In genomic region chr9:5853005-5853404, GRCh38 we compare ENCODE assay signal across 29 cellular contexts. TPM values are rescaled to one million over a fixed set of nuclear protein-coding genes. Genes with fewer than 3 reads are reported as not detected.
DNase-seq lines count a peak whose midpoint lies in the region; ATAC-seq and TF ChIP-seq lines count a peak whose summit lies in the region.
"Had no signal": no experiment of that assay in that cellular context is flagged by ENCODE, and none has a peak within 500 bp of the region (broad histone marks: within the 10 kb centered on the region; RNA-seq: fewer than 3 reads in every experiment).

No MANE protein-coding gene starts in this region.

- peaks cover 57% of the 10 kb centered on the region for H3K4me1 Mint-ChIP-seq in activated CD4-positive, alpha-beta T cell treated with anti-CD3 and anti-CD28 coated beads, Interleukin-2, amount 10 ng/mL, durations not matched to agents 7 days and 5 days
- H3K4me1 Mint-ChIP-seq in CD8-positive, alpha-beta memory T cell, result peaks cover 33 to 48% (median 46%) of the 10 kb centered on the region in 3 donors
- H3K4me1 Mint-ChIP-seq in T-helper 17 cell (peaks cover 17% of the 10 kb centered on the region), endodermal cell (peaks cover 22% of the 10 kb centered on the region), progenitor cell of endocrine pancreas (ENCODE audit: low read depth) (peaks cover 4% of the 10 kb centered on the region)

- H3K27me3 Mint-ChIP-seq in activated CD4-positive, alpha-beta T cell treated with anti-CD3 and anti-CD28 coated beads, Interleukin-2, amount 10 ng/mL, durations not matched to agents 7 days and 5 days, result no peaks in the 10 kb centered on the region
- H3K27me3 Mint-ChIP-seq in CD8-positive, alpha-beta memory T cell, result no peaks in the 10 kb centered on the region
- H3K27me3 Mint-ChIP-seq in T-helper 17 cell (no peaks in the 10 kb centered on the region), endodermal cell (ENCODE audit: insufficient read depth) (peaks cover 5% of the 10 kb centered on the region), progenitor cell of endocrine pancreas (no peaks in the 10 kb centered on the region)

- peak overlapping the region; percentile 26 for H3K27ac Mint-ChIP-seq in activated CD4-positive, alpha-beta T cell treated with anti-CD3 and anti-CD28 coated beads, Interleukin-2, amount 10 ng/mL, durations not matched to agents 7 days and 5 days
- H3K27ac Mint-ChIP-seq in CD8-positive, alpha-beta memory T cell, result peak overlapping the region; percentile 6 to 92 (median 56)
- H3K27ac Mint-ChIP-seq in T-helper 17 cell (peak overlapping the region; percentile 76), endodermal cell (peak overlapping the region; percentile 50), progenitor cell of endocrine pancreas (no peak overlapping the region)

- H3K4me3 Mint-ChIP-seq in activated CD4-positive, alpha-beta T cell treated with anti-CD3 and anti-CD28 coated beads, Interleukin-2, amount 10 ng/mL, durations not matched to agents 7 days and 5 days, result no peak overlapping the region
- peak overlapping the region in 2 of 7 donors; percentile 23 to 30 for H3K4me3 Mint-ChIP-seq in CD8-positive, alpha-beta memory T cell
- H3K4me3 Mint-ChIP-seq in T-helper 17 cell, result no peak overlapping the region
- H3K4me3 Mint-ChIP-seq in endodermal cell, result no peak overlapping the region
- H3K4me3 Mint-ChIP-seq in progenitor cell of endocrine pancreas (ENCODE audit: low read depth), result no peak overlapping the region

- H3K36me3 Mint-ChIP-seq in activated CD4-positive, alpha-beta T cell treated with anti-CD3 and anti-CD28 coated beads, Interleukin-2, amount 10 ng/mL, durations not matched to agents 7 days and 5 days (ENCODE audit: low read depth), result peaks cover 19% of the 10 kb centered on the region
- peaks cover 2 to 6% (median 4%) of the 10 kb centered on the region in 3 donors for H3K36me3 Mint-ChIP-seq in CD8-positive, alpha-beta memory T cell
- peaks cover 2% of the 10 kb centered on the region for H3K36me3 Mint-ChIP-seq in T-helper 17 cell (ENCODE audit: low read depth)
- no peaks in the 10 kb centered on the region for H3K36me3 Mint-ChIP-seq in endodermal cell (ENCODE audit: low read depth)
- no peaks in the 10 kb centered on the region for H3K36me3 Mint-ChIP-seq in progenitor cell of endocrine pancreas (ENCODE audit: insufficient read depth)

- CTCF ChIA-PET in activated CD4-positive, alpha-beta T cell treated with anti-CD3 and anti-CD28 coated beads, Interleukin-2, amount 10 ng/mL, durations not matched to agents 7 days and 5 days (lab: Charles Lee), result interaction anchor here (0.7 to 3.8 kb wide), 5 partner anchors 10 to 123 kb away, joined by 3 to 14 read pairs (median 4); partner anchors contain the start of gene ERMP1
- CTCF ChIA-PET in CD8-positive, alpha-beta memory T cell (lab: Charles Lee), result interaction anchor here (2.5 to 3.0 kb wide), 2 partner anchors 19 to 34 kb away, joined by 9 to 17 read pairs; partner anchors contain the start of gene ERMP1

- TF ChIP-seq CTCF in endodermal cell (conservative IDR thresholded peaks at IDR 0.05) (no peak), progenitor cell of endocrine pancreas (IDR thresholded peaks at IDR 0.05; ENCODE audit: unreplicated experiment) (no peak)

- H3K36me3 ChIP-seq in CD8-positive, alpha-beta memory T cell (ENCODE audit: insufficient read depth, low read length), result no peaks in the 10 kb centered on the region
- H3K36me3 ChIP-seq in endodermal cell (ENCODE audit: control insufficient read depth, insufficient read depth, low read length), result no peaks in the 10 kb centered on the region
- H3K36me3 ChIP-seq: left ventricle myocardium inferior, transverse colon had no signal

- H3K4me1 ChIP-seq in CD8-positive, alpha-beta memory T cell (ENCODE audit: insufficient read depth, low read length), result peaks cover 19% of the 10 kb centered on the region
- H3K4me1 ChIP-seq in endodermal cell (ENCODE audit: control insufficient read depth, insufficient read depth, low read length), result peaks cover 4% of the 10 kb centered on the region
- H3K4me1 ChIP-seq: left ventricle myocardium inferior had no signal

- no peak for ATAC-seq in T-helper 17 cell
- ATAC-seq in GM21390 (IDR thresholded peaks at IDR 0.05; ENCODE audit: unreplicated experiment), result no peak
- ATAC-seq: activated CD4-positive, CD25-positive, alpha-beta regulatory T cell treated with anti-CD3 and anti-CD28 coated beads, Interleukin-2, amount 50 U/mL, for 24 hours; K562; sciatic nerve had no signal

- no peak overlapping the region for H3K27ac ChIP-seq in CD8-positive, alpha-beta memory T cell (ENCODE audit: low read depth, low read length)
- H3K27ac ChIP-seq in endodermal cell (ENCODE audit: low read depth, low read length), result no peak overlapping the region
- H3K27ac ChIP-seq: left ventricle myocardium inferior, psoas muscle, transverse colon had no signal

- H3K4me3 ChIP-seq in CD8-positive, alpha-beta memory T cell (ENCODE audit: low read length), result no peak overlapping the region
- H3K4me3 ChIP-seq in endodermal cell (ENCODE audit: low read length), result no peak overlapping the region
- H3K4me3 ChIP-seq: K562, left ventricle myocardium inferior, psoas muscle, transverse colon had no signal

- no peaks in the 10 kb centered on the region for H3K9me3 ChIP-seq in CD8-positive, alpha-beta memory T cell (ENCODE audit: low read length)
- no peaks in the 10 kb centered on the region for H3K9me3 ChIP-seq in T-helper 17 cell (ENCODE audit: control insufficient read depth, low read length, poor library complexity, severe bottlenecking)
- H3K9me3 ChIP-seq in endodermal cell (ENCODE audit: control insufficient read depth, low read length), result no peaks in the 10 kb centered on the region
- H3K9me3 ChIP-seq: left ventricle myocardium inferior, psoas muscle, transverse colon had no signal

- H3K9ac ChIP-seq in endodermal cell (ENCODE audit: extremely low read depth, low read length, poor library complexity, severe bottlenecking), result no peak overlapping the region

- H3K27me3 ChIP-seq in CD8-positive, alpha-beta memory T cell (ENCODE audit: insufficient read depth, low read length, poor library complexity, severe bottlenecking), result no peaks in the 10 kb centered on the region
- peaks cover 7% of the 10 kb centered on the region for H3K27me3 ChIP-seq in endodermal cell (ENCODE audit: control insufficient read depth, insufficient read depth, low read length, poor library complexity, severe bottlenecking)
- H3K27me3 ChIP-seq: transverse colon had no signal

- POLR2A ChIA-PET in activated CD4-positive, alpha-beta T cell treated with anti-CD3 and anti-CD28 coated beads, Interleukin-2, amount 10 ng/mL, durations not matched to agents 7 days and 5 days (lab: Charles Lee), result no interaction called here
- POLR2A ChIA-PET in CD8-positive, alpha-beta memory T cell (lab: Charles Lee), result interaction anchor here (0.7 kb wide), 1 partner anchor 106 kb away, joined by 5 read pairs; no protein-coding TSS in a partner anchor

- WGBS in endodermal cell (ENCODE audit: insufficient coverage in 1 of 2, insufficient read length in 1 of 2), 2 experiments, result 79 to 100% methylated on average over 1 of the region's 1 CpG

- no peak for DNase-seq in activated CD4-positive, alpha-beta T cell treated with anti-CD3 and anti-CD28 coated beads, Interleukin-2, amount 10 ng/mL, durations not matched to agents 7 days and 5 days
- no peak for DNase-seq in activated CD4-positive, alpha-beta T cell treated with anti-CD3 and anti-CD28 coated beads, Interleukin-2, amount 50 U/mL, for 1 hour
- DNase-seq in CD8-positive, alpha-beta memory T cell, result no peak
- DNase-seq in T-helper 17 cell (no peak), endodermal cell (no peak), SKM-1 treated with dmso at 0.1 percent for 144 hours (lab: John Stamatoyannopoulos, UW; ENCODE audit: unreplicated experiment) (no peak), progenitor cell of endocrine pancreas (ENCODE audit: low spot score, unreplicated experiment) (no peak)
- DNase-seq: activated effector memory CD4-positive, alpha-beta T cell treated with Interleukin-2 at 50 U/mL for 16 hours; caudate nucleus; cortex of kidney; effector memory CD4-positive, alpha-beta T cell; EL; H7; left ventricle myocardium inferior; NCI-H1092 treated with DMSO at 0.1 percent for 48 hours; NCI-H1694 treated with DMSO at 0.1 percent for 48 hours; NCI-H82; psoas muscle; transverse colon had no signal

- peaks cover 7% of the 10 kb centered on the region for H3K9me3 Mint-ChIP-seq in activated CD4-positive, alpha-beta T cell treated with anti-CD3 and anti-CD28 coated beads, Interleukin-2, amount 10 ng/mL, durations not matched to agents 7 days and 5 days
- H3K9me3 Mint-ChIP-seq in CD8-positive, alpha-beta memory T cell, result peaks cover 0 to 3% (median 0%) of the 10 kb centered on the region in 5 donors
- no peaks in the 10 kb centered on the region for H3K9me3 Mint-ChIP-seq in endodermal cell
- H3K9me3 Mint-ChIP-seq in progenitor cell of endocrine pancreas (ENCODE audit: low read depth), result no peaks in the 10 kb centered on the region

RNA-seq across cellular contexts. Expression of gene ERMP1, which starts 20.1 kb away (rescaled TPM):
- total RNA-seq in activated CD4-positive, alpha-beta T cell treated with anti-CD3 and anti-CD28 coated beads, Interleukin-2, amount 10 ng/mL, durations not matched to agents 7 days and 5 days, result 10 to 100 TPM; 24.2 to 25.1 TPM
- 1 to 10 TPM; 8.6 to 10.0 TPM for total RNA-seq in CD8-positive, alpha-beta memory T cell
- 17.2 TPM for polyA plus RNA-seq in CD8-positive, alpha-beta memory T cell
- total RNA-seq in T-helper 17 cell (10 to 100 TPM; 10.5 to 11.3 TPM), endodermal cell (10 to 100 TPM; 22.8 to 36.0 TPM), progenitor cell of endocrine pancreas (20.3 and 21.2 TPM in 2 replicates)
- polyA plus RNA-seq in endodermal cell (2013, experiment 1 of 2), result 15.2 TPM
- 14.9 TPM for polyA plus RNA-seq in endodermal cell (2013, experiment 2 of 2)

RNA-seq across cellular contexts. Expression of gene MLANA, which starts 37.7 kb away (rescaled TPM):
- total RNA-seq in activated CD4-positive, alpha-beta T cell treated with anti-CD3 and anti-CD28 coated beads, Interleukin-2, amount 10 ng/mL, durations not matched to agents 7 days and 5 days, result not detected
- total RNA-seq in CD8-positive, alpha-beta memory T cell, result not detected
- not detected for polyA plus RNA-seq in CD8-positive, alpha-beta memory T cell
- total RNA-seq in T-helper 17 cell (not detected), endodermal cell (not detected), progenitor cell of endocrine pancreas (not detected in 2 replicates)
- not detected for polyA plus RNA-seq in endodermal cell (2013, experiment 1 of 2)
- polyA plus RNA-seq in endodermal cell (2013, experiment 2 of 2), result not detected
- total RNA-seq: A673; H7; K562; left ventricle myocardium inferior; M059J; NCI-H460; OCI-LY7; psoas muscle; sciatic nerve; T-helper 1 cell treated with Interleukin-12 subunit alpha and Interleukin-12 subunit beta and Interleukin-4 antibody, amounts not matched to agents 30 ng/mL and 1 ng/mL, for 36 hours; transverse colon had no signal
- polyA plus RNA-seq: esophagus, K562 had no signal
